19 cellular contexts compared by ENCODE assay signal in genomic region chr7:116392806-116393205, GRCh38.
"Had no signal": no experiment of that assay in that cellular context is flagged by ENCODE, and none has a peak within 500 bp of the region (broad histone marks: within the 10 kb centered on the region; RNA-seq: fewer than 3 reads in every experiment).

No MANE protein-coding gene starts in this region.

- H3K27me3 ChIP-seq: adrenal gland, cardiac muscle cell, colonic mucosa, foreskin keratinocyte, ovary, sigmoid colon, thyroid gland, uterus had no signal

- DNase-seq: activated CD4-positive, alpha-beta T cell treated with anti-CD3 and anti-CD28 coated beads for 4 hours; activated CD8-positive, alpha-beta T cell treated with anti-CD3 and anti-CD28 coated beads for 36 hours; activated effector memory CD4-positive, alpha-beta T cell treated with Interleukin-2 at 50 U/mL for 16 hours; activated T-cell treated with anti-CD3 and anti-CD28 coated beads, Interleukin-2, amount 50 U/mL, for 4 hours; adrenal gland; colonic mucosa; effector CD4-positive, alpha-beta T cell; foreskin keratinocyte; immature natural killer cell; ovary; sigmoid colon; stimulated activated CD4-positive, alpha-beta T cell treated with anti-CD3 and anti-CD28 coated beads, Interleukin-2, amount 100 ng/mL, for 48 hours; T-helper 2 cell; thyroid gland; uterus had no signal

- H3K9me3 ChIP-seq: adrenal gland, colonic mucosa, ovary, sigmoid colon, thyroid gland, uterus had no signal

- H3K27ac ChIP-seq: adrenal gland, cardiac muscle cell, colonic mucosa, foreskin keratinocyte, ovary, thyroid gland had no signal

- H3K36me3 ChIP-seq: adrenal gland, cardiac muscle cell, colonic mucosa, ovary, sigmoid colon, thyroid gland, uterus had no signal

- ATAC-seq: activated CD8-positive, alpha-beta T cell treated with anti-CD3 and anti-CD28 coated beads for 36 hours; activated T-cell treated with anti-CD3 and anti-CD28 coated beads, Interleukin-2, amount 50 U/mL, for 4 hours; foreskin keratinocyte; stimulated activated memory B cell treated with anti-CD40 and anti-IgM and Interleukin-4, amounts not matched to agents 10 μg/mL and 1 μg/mL and 100 μg/mL, for 72 hours; WTC11 had no signal

- H3K4me1 ChIP-seq: adrenal gland, colonic mucosa, sigmoid colon, uterus had no signal

- H3K4me3 ChIP-seq: adrenal gland, cardiac muscle cell, colonic mucosa, lung, ovary, sigmoid colon, thyroid gland, uterus had no signal
